In the genomic region with DNA sequence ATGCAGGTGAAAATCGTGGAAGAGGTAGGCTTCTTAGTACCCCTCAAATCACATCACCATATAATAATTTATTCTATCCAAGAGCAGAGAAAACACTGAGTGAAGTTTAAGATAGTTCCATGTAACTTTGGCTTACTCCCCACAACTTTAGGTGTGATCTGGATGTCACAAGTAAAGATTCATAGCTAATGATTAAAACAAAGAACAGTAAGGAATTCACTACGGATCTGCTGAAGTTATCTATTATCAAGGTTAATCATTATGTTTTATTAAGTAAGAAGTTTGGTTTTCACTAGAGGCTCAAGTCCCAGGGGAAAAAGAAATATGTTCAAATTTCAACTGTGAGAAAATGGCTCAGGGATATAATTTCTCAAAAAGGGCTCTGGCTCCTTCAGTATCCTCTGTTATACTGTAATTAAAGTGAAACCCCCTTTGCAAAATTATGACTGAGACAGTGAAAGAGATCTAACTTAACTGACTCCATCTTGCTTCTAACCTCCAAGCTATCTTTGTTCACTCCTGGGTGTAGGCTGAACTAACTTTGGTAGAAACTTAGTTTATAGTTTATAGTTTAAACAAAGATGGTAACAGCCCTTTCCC, we compare ENCODE assay signal across 32 cellular contexts. TPM values are rescaled to one million over a fixed set of nuclear protein-coding genes. Genes with fewer than 3 reads are reported as not detected.
A peak's percentile ranks its signal among the peaks of the same experiment; 100 is the strongest.
DNase-seq lines count a peak whose midpoint lies in the region; ATAC-seq and TF ChIP-seq lines count a peak whose summit lies in the region.
"Had no signal": no experiment of that assay in that cellular context is flagged by ENCODE, and none has a peak within 500 bp of the region (broad histone marks: within the 10 kb centered on the region; RNA-seq: fewer than 3 reads in every experiment).

No MANE protein-coding gene starts in this region.

- H3K27ac Mint-ChIP-seq in activated CD8-positive, alpha-beta T cell treated with anti-CD3 and anti-CD28 coated beads for 36 hours, result peak overlapping the region; percentile 14
- H3K27ac Mint-ChIP-seq in activated CD8-positive, alpha-beta T cell treated with anti-CD3 and anti-CD28 coated beads, Interleukin-2, amount 10 ng/mL, durations not matched to agents 7 days and 5 days, result no peak overlapping the region
- no peak overlapping the region for H3K27ac Mint-ChIP-seq in stimulated activated effector memory CD8-positive, alpha-beta T cell treated with anti-CD3 and anti-CD28 coated beads, Interleukin-12 subunit alpha, Interleukin-12 subunit beta, amount 100 ng/mL, for 72 hours
- no peak overlapping the region for H3K27ac Mint-ChIP-seq in activated T-cell treated with anti-CD3 and anti-CD28 coated beads, Interleukin-2, amount 50 U/mL, for 24 hours
- H3K27ac Mint-ChIP-seq: mesothelial cell of epicardium; naive thymus-derived CD8-positive, alpha-beta T cell; T-helper 2 cell treated with Interferon-gamma antibody and Interleukin-4, amounts not matched to agents 5 μg/mL and 100 μg/mL, for 36 hours had no signal

- peaks cover 28% of the 10 kb centered on the region for H3K36me3 ChIP-seq in SU-DHL-6 (ENCODE audit: low read length)
- H3K36me3 ChIP-seq: BE2C, cardiac muscle cell, ovary, upper lobe of left lung, WERI-Rb-1 had no signal

- peaks cover 20% of the 10 kb centered on the region for H3K4me1 Mint-ChIP-seq in activated CD8-positive, alpha-beta T cell treated with anti-CD3 and anti-CD28 coated beads for 36 hours (ENCODE audit: low read depth)
- H3K4me1 Mint-ChIP-seq in activated CD8-positive, alpha-beta T cell treated with anti-CD3 and anti-CD28 coated beads, Interleukin-2, amount 10 ng/mL, durations not matched to agents 7 days and 5 days (ENCODE audit: low read depth), result peaks cover 5% of the 10 kb centered on the region
- H3K4me1 Mint-ChIP-seq in stimulated activated effector memory CD8-positive, alpha-beta T cell treated with anti-CD3 and anti-CD28 coated beads, Interleukin-12 subunit alpha, Interleukin-12 subunit beta, amount 100 ng/mL, for 72 hours, result peaks cover 8% of the 10 kb centered on the region
- H3K4me1 Mint-ChIP-seq in activated T-cell treated with anti-CD3 and anti-CD28 coated beads, Interleukin-2, amount 50 U/mL, for 24 hours (ENCODE audit: low read depth), result peaks cover 10% of the 10 kb centered on the region
- H3K4me1 Mint-ChIP-seq: mesothelial cell of epicardium had no signal

- peaks cover 13% of the 10 kb centered on the region; the same call in 1 of the 2 replicates for H3F3A ChIP-seq in SU-DHL-6 (ENCODE audit: insufficient read depth)

- no peak for ATAC-seq in activated CD8-positive, alpha-beta T cell treated with anti-CD3 and anti-CD28 coated beads for 36 hours
- ATAC-seq in activated CD8-positive, alpha-beta T cell treated with anti-CD3 and anti-CD28 coated beads, Interleukin-2, amount 10 ng/mL, durations not matched to agents 7 days and 5 days, result no peak
- peak; percentile 33 for ATAC-seq in HG03095 (IDR thresholded peaks at IDR 0.05; ENCODE audit: unreplicated experiment)
- no peak for ATAC-seq in stimulated activated effector memory CD8-positive, alpha-beta T cell treated with anti-CD3 and anti-CD28 coated beads, Interleukin-12 subunit alpha, Interleukin-12 subunit beta, amount 100 ng/mL, for 72 hours
- ATAC-seq: left colon; naive thymus-derived CD8-positive, alpha-beta T cell; right cardiac atrium; SK-N-SH treated with all-trans-retinoic acid at 6 μM for 48 hours had no signal

- H3K4me3 ChIP-seq in SU-DHL-6 (ENCODE audit: insufficient read depth, low read length, poor library complexity, severe bottlenecking), result no peak overlapping the region
- H3K4me3 ChIP-seq: cardiac muscle cell, GM23248, ovary, upper lobe of left lung had no signal

- H3K9me3 ChIP-seq in SU-DHL-6 (ENCODE audit: insufficient read depth, low read length), result no peaks in the 10 kb centered on the region
- H3K9me3 ChIP-seq: BE2C, Caco-2, ovary, upper lobe of left lung had no signal

- peaks cover 56% of the 10 kb centered on the region; the same call in 1 of the 2 replicates for H3K79me2 ChIP-seq in SU-DHL-6 (ENCODE audit: insufficient read depth, low read length)

- intact Hi-C loops in activated CD8-positive, alpha-beta T cell treated with anti-CD3 and anti-CD28 coated beads for 36 hours (cut with micrococcal nuclease), result no loop called here
- intact Hi-C loops in posterior vena cava (cut with DNase I), result loop anchor here in 1 of 2 donors (5.0 kb wide), 1 partner anchor 990 kb away; no protein-coding TSS in a partner anchor

- H3K9ac ChIP-seq in SU-DHL-6 (ENCODE audit: low read length), result no peak overlapping the region
- H3K9ac ChIP-seq: GM23248 had no signal

- POLR2A ChIA-PET in activated CD8-positive, alpha-beta T cell treated with anti-CD3 and anti-CD28 coated beads for 36 hours (lab: Charles Lee), result no interaction called here
- POLR2A ChIA-PET in activated CD8-positive, alpha-beta T cell treated with anti-CD3 and anti-CD28 coated beads, Interleukin-2, amount 10 ng/mL, durations not matched to agents 7 days and 5 days (lab: Charles Lee), result no interaction called here

- H4K20me1 ChIP-seq in SU-DHL-6 (ENCODE audit: low read depth, low read length), result no peaks in the 10 kb centered on the region

- DNase-seq in activated CD8-positive, alpha-beta T cell treated with anti-CD3 and anti-CD28 coated beads for 36 hours, result no peak
- DNase-seq in activated CD8-positive, alpha-beta T cell treated with anti-CD3 and anti-CD28 coated beads, Interleukin-2, amount 10 ng/mL, durations not matched to agents 7 days and 5 days, result no peak
- no peak for DNase-seq in stimulated activated effector memory CD8-positive, alpha-beta T cell treated with anti-CD3 and anti-CD28 coated beads, Interleukin-12 subunit alpha, Interleukin-12 subunit beta, amount 100 ng/mL, for 72 hours (ENCODE audit: low spot score in 2 of 2)
- DNase-seq in activated T-cell treated with anti-CD3 and anti-CD28 coated beads, Interleukin-2, amount 50 U/mL, for 24 hours, result no peak
- DNase-seq in activated gamma-delta T cell (lab: John Stamatoyannopoulos, UW), result no peak
- no peak for DNase-seq in posterior vena cava (ENCODE audit: low spot score)
- DNase-seq: activated CD4-positive, alpha-beta T cell treated with anti-CD3 and anti-CD28 coated beads, Interleukin-2, amount 50 U/mL, for 48 hours; activated naive CD4-positive, alpha-beta T cell; amniotic stem cell; BE2C; Caco-2; DND-41; glutamatergic neuron; GM23248; KG1; left colon; naive thymus-derived CD8-positive, alpha-beta T cell; NCI-H748 treated with DMSO at 0.1 percent for 48 hours; ovary; right cardiac atrium; stimulated activated CD4-positive, alpha-beta T cell treated with anti-CD3 and anti-CD28 coated beads, Interleukin-12 subunit alpha, Interleukin-12 subunit beta, amount 100 ng/mL, for 4 hours; stimulated activated CD4-positive, alpha-beta T cell treated with anti-CD3 and anti-CD28 coated beads, Interleukin-4, amount 100 ng/mL, for 4 hours; upper lobe of left lung; WERI-Rb-1 had no signal

- H3K27ac ChIP-seq in SU-DHL-6 (ENCODE audit: low read depth, low read length), result peak overlapping the region; percentile 22; the same call in 1 of the 2 replicates
- H3K27ac ChIP-seq: 22Rv1, cardiac muscle cell, GM23248, ovary, upper lobe of left lung, WERI-Rb-1 had no signal

- CTCF ChIA-PET in activated CD8-positive, alpha-beta T cell treated with anti-CD3 and anti-CD28 coated beads for 36 hours (lab: Charles Lee), result interaction anchor here (1.3 kb wide), 1 partner anchor 17 kb away, joined by 6 read pairs; a partner anchor contains a TSS
- CTCF ChIA-PET in activated CD8-positive, alpha-beta T cell treated with anti-CD3 and anti-CD28 coated beads, Interleukin-2, amount 10 ng/mL, durations not matched to agents 7 days and 5 days (lab: Charles Lee), result interaction anchor here (1.1 to 1.5 kb wide), 2 partner anchors 15 to 17 kb away, joined by 4 to 5 read pairs; a partner anchor contains a TSS

- no peaks in the 10 kb centered on the region for H3K27me3 Mint-ChIP-seq in activated CD8-positive, alpha-beta T cell treated with anti-CD3 and anti-CD28 coated beads for 36 hours
- H3K27me3 Mint-ChIP-seq in activated CD8-positive, alpha-beta T cell treated with anti-CD3 and anti-CD28 coated beads, Interleukin-2, amount 10 ng/mL, durations not matched to agents 7 days and 5 days (ENCODE audit: low read depth), result no peaks in the 10 kb centered on the region
- no peaks in the 10 kb centered on the region for H3K27me3 Mint-ChIP-seq in activated T-cell treated with anti-CD3 and anti-CD28 coated beads, Interleukin-2, amount 50 U/mL, for 24 hours

- H2AFZ ChIP-seq in SU-DHL-6 (ENCODE audit: low read depth, low read length, severe bottlenecking), result no peak overlapping the region
- H2AFZ ChIP-seq: GM23248 had no signal

- peak overlapping the region; percentile 7 for H3K4me2 ChIP-seq in SU-DHL-6 (ENCODE audit: low read depth, low read length, poor library complexity, severe bottlenecking)

- H3K9me2 ChIP-seq in SU-DHL-6 (replicated peaks; ENCODE audit: insufficient read depth, low read length), result no peaks in the 10 kb centered on the region

- H3K36me3 Mint-ChIP-seq in activated CD8-positive, alpha-beta T cell treated with anti-CD3 and anti-CD28 coated beads for 36 hours (ENCODE audit: low read depth), result peaks cover 11% of the 10 kb centered on the region
- H3K36me3 Mint-ChIP-seq in activated CD8-positive, alpha-beta T cell treated with anti-CD3 and anti-CD28 coated beads, Interleukin-2, amount 10 ng/mL, durations not matched to agents 7 days and 5 days (ENCODE audit: low read depth), result peaks cover 68% of the 10 kb centered on the region
- peaks cover 37% of the 10 kb centered on the region for H3K36me3 Mint-ChIP-seq in stimulated activated effector memory CD8-positive, alpha-beta T cell treated with anti-CD3 and anti-CD28 coated beads, Interleukin-12 subunit alpha, Interleukin-12 subunit beta, amount 100 ng/mL, for 72 hours
- no peaks in the 10 kb centered on the region for H3K36me3 Mint-ChIP-seq in activated T-cell treated with anti-CD3 and anti-CD28 coated beads, Interleukin-2, amount 50 U/mL, for 24 hours (ENCODE audit: low read depth)
- H3K36me3 Mint-ChIP-seq: mesothelial cell of epicardium; naive thymus-derived CD8-positive, alpha-beta T cell had no signal

- no peak for TF ChIP-seq CTCF in activated CD8-positive, alpha-beta T cell treated with anti-CD3 and anti-CD28 coated beads for 36 hours (IDR thresholded peaks at IDR 0.05)
- TF ChIP-seq CTCF in SU-DHL-6 (IDR thresholded peaks at IDR 0.05; ENCODE audit: insufficient read depth, low read length, poor library complexity, severe bottlenecking), result no peak

- H3K9me3 Mint-ChIP-seq in activated CD8-positive, alpha-beta T cell treated with anti-CD3 and anti-CD28 coated beads for 36 hours, result no peaks in the 10 kb centered on the region
- H3K9me3 Mint-ChIP-seq in activated CD8-positive, alpha-beta T cell treated with anti-CD3 and anti-CD28 coated beads, Interleukin-2, amount 10 ng/mL, durations not matched to agents 7 days and 5 days (ENCODE audit: insufficient read depth), result no peaks in the 10 kb centered on the region
- H3K9me3 Mint-ChIP-seq in stimulated activated effector memory CD8-positive, alpha-beta T cell treated with anti-CD3 and anti-CD28 coated beads, Interleukin-12 subunit alpha, Interleukin-12 subunit beta, amount 100 ng/mL, for 72 hours, result no peaks in the 10 kb centered on the region
- H3K9me3 Mint-ChIP-seq in activated T-cell treated with anti-CD3 and anti-CD28 coated beads, Interleukin-2, amount 50 U/mL, for 24 hours, result no peaks in the 10 kb centered on the region
- H3K9me3 Mint-ChIP-seq: naive thymus-derived CD8-positive, alpha-beta T cell; T-helper 2 cell treated with Interferon-gamma antibody and Interleukin-4, amounts not matched to agents 5 μg/mL and 100 μg/mL, for 36 hours had no signal

- H3K4me3 Mint-ChIP-seq in activated CD8-positive, alpha-beta T cell treated with anti-CD3 and anti-CD28 coated beads for 36 hours, result no peak overlapping the region
- no peak overlapping the region for H3K4me3 Mint-ChIP-seq in activated CD8-positive, alpha-beta T cell treated with anti-CD3 and anti-CD28 coated beads, Interleukin-2, amount 10 ng/mL, durations not matched to agents 7 days and 5 days
- peak overlapping the region; percentile 1 for H3K4me3 Mint-ChIP-seq in stimulated activated effector memory CD8-positive, alpha-beta T cell treated with anti-CD3 and anti-CD28 coated beads, Interleukin-12 subunit alpha, Interleukin-12 subunit beta, amount 100 ng/mL, for 72 hours
- no peak overlapping the region for H3K4me3 Mint-ChIP-seq in activated T-cell treated with anti-CD3 and anti-CD28 coated beads, Interleukin-2, amount 50 U/mL, for 24 hours
- H3K4me3 Mint-ChIP-seq: mesothelial cell of epicardium; naive thymus-derived CD8-positive, alpha-beta T cell; T-helper 2 cell treated with Interferon-gamma antibody and Interleukin-4, amounts not matched to agents 5 μg/mL and 100 μg/mL, for 36 hours had no signal

- H3K27me3 ChIP-seq in SU-DHL-6 (ENCODE audit: low read length), result no peaks in the 10 kb centered on the region
- H3K27me3 ChIP-seq: BE2C, cardiac muscle cell, ovary, upper lobe of left lung had no signal

RNA-seq across cellular contexts. Expression of a gene that starts 17.1 kb away (rescaled TPM):
- 10 to 100 TPM in 1 of 2 experiments, 1 to 10 TPM in 1; 7.1 to 10.2 TPM for total RNA-seq in activated CD8-positive, alpha-beta T cell treated with anti-CD3 and anti-CD28 coated beads for 36 hours
- 10 to 100 TPM; 19.1 to 20.2 TPM for total RNA-seq in activated CD8-positive, alpha-beta T cell treated with anti-CD3 and anti-CD28 coated beads, Interleukin-2, amount 10 ng/mL, durations not matched to agents 7 days and 5 days
- 1 to 10 TPM in 1 of 2 donors, under 1 TPM in 1; 0.24 to 1.3 TPM for total RNA-seq in posterior vena cava
- total RNA-seq: Caco-2, GM23248, HT-29, mesothelial cell of epicardium had no signal

RNA-seq across cellular contexts. Expression of a gene that starts 37.0 kb away (rescaled TPM):
- total RNA-seq in activated CD8-positive, alpha-beta T cell treated with anti-CD3 and anti-CD28 coated beads for 36 hours, result 1 to 10 TPM; 5.7 to 5.9 TPM
- 1 to 10 TPM; 3.2 to 3.8 TPM for total RNA-seq in activated CD8-positive, alpha-beta T cell treated with anti-CD3 and anti-CD28 coated beads, Interleukin-2, amount 10 ng/mL, durations not matched to agents 7 days and 5 days
- 10 to 100 TPM; 15.3 to 17.9 TPM for total RNA-seq in posterior vena cava

RNA-seq across cellular contexts. Expression of a gene that starts 43.9 kb away (rescaled TPM):
- 100 to 1,000 TPM; 105 TPM for total RNA-seq in activated CD8-positive, alpha-beta T cell treated with anti-CD3 and anti-CD28 coated beads for 36 hours
- 10 to 100 TPM; 78.1 to 79.8 TPM for total RNA-seq in activated CD8-positive, alpha-beta T cell treated with anti-CD3 and anti-CD28 coated beads, Interleukin-2, amount 10 ng/mL, durations not matched to agents 7 days and 5 days
- total RNA-seq in posterior vena cava, result 10 to 100 TPM; 74.9 to 79.3 TPM

RNA-seq across cellular contexts. Expression of a gene that starts 55.4 kb away (rescaled TPM):
- total RNA-seq in activated CD8-positive, alpha-beta T cell treated with anti-CD3 and anti-CD28 coated beads for 36 hours, result not detected
- total RNA-seq in activated CD8-positive, alpha-beta T cell treated with anti-CD3 and anti-CD28 coated beads, Interleukin-2, amount 10 ng/mL, durations not matched to agents 7 days and 5 days, result not detected
- total RNA-seq in posterior vena cava, result 1 to 10 TPM; 2.7 to 6.2 TPM
- total RNA-seq: cardiac muscle cell; GM23248; HT-29; mesothelial cell of epicardium; naive thymus-derived CD8-positive, alpha-beta T cell had no signal
